Comparison of ENCODE assay signal across 24 cellular contexts in the genomic region with DNA sequence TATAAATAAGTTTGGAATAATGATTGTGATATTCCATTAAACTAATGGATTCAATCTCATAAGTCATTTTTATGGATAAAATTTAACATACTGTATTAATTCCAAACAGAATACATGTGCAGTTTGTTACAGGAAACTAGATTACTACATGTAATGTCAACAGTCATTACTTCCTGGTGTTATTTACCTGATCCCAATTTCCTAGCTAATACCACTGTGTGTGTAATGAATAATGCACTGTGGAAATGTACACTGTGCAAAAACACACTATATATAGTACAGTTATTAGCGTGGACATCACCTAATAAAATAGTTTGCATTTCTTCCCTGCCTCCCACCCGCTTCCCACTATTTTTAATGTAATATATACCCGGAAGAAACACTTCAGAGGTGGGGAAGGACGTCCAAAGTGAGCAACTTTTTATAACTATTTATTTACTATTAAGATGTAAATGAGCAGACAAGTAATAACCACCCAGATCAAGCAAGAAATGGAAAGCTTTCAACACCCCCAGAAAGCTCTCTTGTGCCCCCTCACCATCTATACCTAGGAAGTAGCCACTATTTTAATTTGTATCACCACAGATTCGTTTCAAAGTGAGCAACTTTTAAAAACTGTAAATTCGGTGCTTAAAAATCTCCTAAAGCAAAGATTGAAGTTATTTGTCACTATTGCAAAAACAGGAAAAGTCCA.
DNase-seq lines count a peak whose midpoint lies in the region; ATAC-seq, FAIRE-seq and TF ChIP-seq lines count a peak whose summit lies in the region.
"Had no signal": no experiment of that assay in that cellular context is flagged by ENCODE, and none has a peak within 500 bp of the region (broad histone marks: within the 10 kb centered on the region; RNA-seq: fewer than 3 reads in every experiment).

No MANE protein-coding gene starts in this region.

- H3K27me3 Mint-ChIP-seq in T-helper 1 cell treated with Interleukin-12 subunit alpha and Interleukin-12 subunit beta and Interleukin-4 antibody, amounts not matched to agents 30 μg/mL and 1 μg/mL, for 36 hours (ENCODE audit: low read depth) = no peaks in the 10 kb centered on the region
- H3K27me3 Mint-ChIP-seq in T-helper 17 cell = no peaks in the 10 kb centered on the region

- WGBS in esophagus squamous epithelium, 2 donors = 45 to 52% methylated on average over 6 of the region's 6 CpGs

- ATAC-seq in GM18519 (IDR thresholded peaks at IDR 0.05; ENCODE audit: low FRiP score, unreplicated experiment) = peak; percentile 16
- no peak for ATAC-seq in T-helper 17 cell
- ATAC-seq in HG02885 (IDR thresholded peaks at IDR 0.05; ENCODE audit: poor library complexity, unreplicated experiment) = no peak
- ATAC-seq: gastrocnemius medialis had no signal

- no peaks in the 10 kb centered on the region for H3K4me1 ChIP-seq in esophagus squamous epithelium
- H3K4me1 ChIP-seq: BLaER1 treated with 17β-estradiol and CSF1 and Interleukin-3, amounts not matched to agents 10 nM and 100 nM; gastrocnemius medialis had no signal

- no peaks in the 10 kb centered on the region for H3K36me3 Mint-ChIP-seq in T-helper 1 cell treated with Interleukin-12 subunit alpha and Interleukin-12 subunit beta and Interleukin-4 antibody, amounts not matched to agents 30 μg/mL and 1 μg/mL, for 36 hours (ENCODE audit: low read depth)
- no peaks in the 10 kb centered on the region for H3K36me3 Mint-ChIP-seq in T-helper 17 cell (ENCODE audit: low read depth)

- no peak for DNase-seq in T-helper 1 cell
- no peak for DNase-seq in T-helper 17 cell
- no peak for DNase-seq in esophagus squamous epithelium (lab: John Stamatoyannopoulos, UW)
- DNase-seq in D721Med (ENCODE audit: insufficient read length, low spot score) = no peak
- no peak for DNase-seq in NCI-H526 treated with DMSO at 0.1 percent for 48 hours (lab: John Stamatoyannopoulos, UW)
- DNase-seq: activated CD4-positive, alpha-beta T cell treated with anti-CD3 and anti-CD28 coated beads for 48 hours; activated CD8-positive, alpha-beta memory T cell treated with anti-CD3 and anti-CD28 coated beads, Interleukin-2, amount 50 U/mL, for 4 hours; activated effector memory CD4-positive, alpha-beta T cell treated with anti-CD3 and anti-CD28 coated beads, Interleukin-2, amount 50 U/mL, for 16 hours; amniotic stem cell; central memory CD4-positive, alpha-beta T cell; DMS 273 treated with DMSO at 0.1 percent for 48 hours; dorsolateral prefrontal cortex; gastrocnemius medialis; Karpas-422; NCI-H1930; NCI-H2227 treated with DMSO at 0.1 percent for 48 hours; nucleus accumbens; RPMI8226 had no signal

- intact Hi-C loops in esophagus squamous epithelium (cut with DNase I) = no loop called here

- peaks cover 24% of the 10 kb centered on the region for H3K9me3 Mint-ChIP-seq in T-helper 1 cell treated with Interleukin-12 subunit alpha and Interleukin-12 subunit beta and Interleukin-4 antibody, amounts not matched to agents 30 μg/mL and 1 μg/mL, for 36 hours

- no peak overlapping the region for H3K27ac ChIP-seq in esophagus squamous epithelium
- H3K27ac ChIP-seq: BLaER1 treated with 17β-estradiol and CSF1 and Interleukin-3, amounts not matched to agents 10 nM and 100 nM; dorsolateral prefrontal cortex; gastrocnemius medialis had no signal

- no peak for FAIRE-seq in D721Med (lab: Jason Lieb, UNC)
- FAIRE-seq: A204.1, H54 had no signal

- no peaks in the 10 kb centered on the region for H3K9me3 ChIP-seq in T-helper 17 cell (ENCODE audit: control insufficient read depth, low read length, poor library complexity, severe bottlenecking)
- no peaks in the 10 kb centered on the region for H3K9me3 ChIP-seq in esophagus squamous epithelium
- H3K9me3 ChIP-seq: gastrocnemius medialis had no signal

- no peaks in the 10 kb centered on the region for H3K36me3 ChIP-seq in esophagus squamous epithelium
- H3K36me3 ChIP-seq: BLaER1 treated with 17β-estradiol and CSF1 and Interleukin-3, amounts not matched to agents 10 nM and 100 nM; gastrocnemius medialis had no signal

- no peaks in the 10 kb centered on the region for H3K4me1 Mint-ChIP-seq in T-helper 1 cell treated with Interleukin-12 subunit alpha and Interleukin-12 subunit beta and Interleukin-4 antibody, amounts not matched to agents 30 μg/mL and 1 μg/mL, for 36 hours (ENCODE audit: low read depth)
- no peaks in the 10 kb centered on the region for H3K4me1 Mint-ChIP-seq in T-helper 17 cell

- TF ChIP-seq POLR2A in esophagus squamous epithelium (IDR thresholded peaks at IDR 0.05) = no peak

- no peak overlapping the region for H3K27ac Mint-ChIP-seq in T-helper 1 cell treated with Interleukin-12 subunit alpha and Interleukin-12 subunit beta and Interleukin-4 antibody, amounts not matched to agents 30 μg/mL and 1 μg/mL, for 36 hours
- no peak overlapping the region for H3K27ac Mint-ChIP-seq in T-helper 17 cell

- TF ChIP-seq CTCF in esophagus squamous epithelium (IDR thresholded peaks at IDR 0.05) (no peak), D721Med (IDR thresholded peaks at IDR 0.05; ENCODE audit: insufficient read depth, missing control alignments) (no peak)

- H3K4me3 ChIP-seq in esophagus squamous epithelium = peak overlapping the region in 3 of 4 donors; percentile 1 to 24 (median 16)
- H3K4me3 ChIP-seq: BLaER1 treated with 17β-estradiol and CSF1 and Interleukin-3, amounts not matched to agents 10 nM and 100 nM; dorsolateral prefrontal cortex; gastrocnemius medialis had no signal

- H3K4me3 Mint-ChIP-seq in T-helper 1 cell treated with Interleukin-12 subunit alpha and Interleukin-12 subunit beta and Interleukin-4 antibody, amounts not matched to agents 30 μg/mL and 1 μg/mL, for 36 hours = peak overlapping the region; percentile 28
- peak overlapping the region; percentile 15 for H3K4me3 Mint-ChIP-seq in T-helper 17 cell

- H3K27me3 ChIP-seq in esophagus squamous epithelium = no peaks in the 10 kb centered on the region
- H3K27me3 ChIP-seq: gastrocnemius medialis had no signal
